ENCODE assay signal across 9 cellular contexts in genomic region chr17:6753006-6753445, GRCh38. TPM values are rescaled to one million over a fixed set of nuclear protein-coding genes. Genes with fewer than 3 reads are reported as not detected.
DNase-seq lines count a peak whose midpoint lies in the region; ATAC-seq and TF ChIP-seq lines count a peak whose summit lies in the region.
"Had no signal": no experiment of that assay in that cellular context is flagged by ENCODE, and none has a peak within 500 bp of the region (broad histone marks: within the 10 kb centered on the region; RNA-seq: fewer than 3 reads in every experiment).

No MANE protein-coding gene starts in this region.

- H3K27ac Mint-ChIP-seq in T-helper 2 cell treated with Interferon-gamma antibody and Interleukin-4, amounts not matched to agents 5 μg/mL and 100 μg/mL, for 36 hours, result no peak overlapping the region
- peak overlapping the region; percentile 57 for H3K27ac Mint-ChIP-seq in activated CD4-positive, alpha-beta T cell treated with anti-CD3 and anti-CD28 coated beads, Interleukin-2, amount 10 ng/mL, durations not matched to agents 24 days and 14 days

- H3K27ac ChIP-seq in tibial nerve, result peak overlapping the region; percentile 37 to 93 (median 77)

- no peak overlapping the region for H3K4me3 ChIP-seq in tibial nerve

- H3K27me3 ChIP-seq in tibial nerve, result no peaks in the 10 kb centered on the region

- H3K4me3 Mint-ChIP-seq in T-helper 2 cell treated with Interferon-gamma antibody and Interleukin-4, amounts not matched to agents 5 μg/mL and 100 μg/mL, for 36 hours, result no peak overlapping the region
- peak overlapping the region; percentile 17 for H3K4me3 Mint-ChIP-seq in activated CD4-positive, alpha-beta T cell treated with anti-CD3 and anti-CD28 coated beads, Interleukin-2, amount 10 ng/mL, durations not matched to agents 24 days and 14 days

- peak in 1 of 2 donors; percentile 30 for TF ChIP-seq EP300 in tibial nerve (IDR thresholded peaks at IDR 0.05)

- DNase-seq in T-helper 2 cell, result peak in 3 of 5 experiments; percentile 7 to 65 (median 30)
- no peak for DNase-seq in T-helper 2 cell treated with Interferon-gamma antibody and Interleukin-4, amounts not matched to agents 5 μg/mL and 100 μg/mL, for 36 hours (ENCODE audit: low spot score)
- no peak for DNase-seq in activated CD4-positive, alpha-beta T cell treated with anti-CD3 and anti-CD28 coated beads, Interleukin-2, amount 10 ng/mL, durations not matched to agents 24 days and 14 days
- peak; percentile 27 for DNase-seq in epidermal melanocyte (ENCODE audit: insufficient read length, low spot score)
- peak; percentile 90 for DNase-seq in myocyte (ENCODE audit: low read depth)
- peak in 1 of 2 donors; percentile 33 for DNase-seq in tibial nerve (ENCODE audit: low spot score in 2 of 2)
- no peak for DNase-seq in NCI-H1930 (lab: John Stamatoyannopoulos, UW)

- H3K9me3 ChIP-seq in tibial nerve, result no peaks in the 10 kb centered on the region

- 11 to 20% methylated on average over 9 of the region's 9 CpGs for WGBS in tibial nerve, 2 donors

- peaks cover 0 to under 1% (median 0%) of the 10 kb centered on the region in 3 donors for H3K36me3 ChIP-seq in tibial nerve

- no peak for TF ChIP-seq POLR2A in tibial nerve (IDR thresholded peaks at IDR 0.05)

- no peak for ATAC-seq in HG02623 (IDR thresholded peaks at IDR 0.05; ENCODE audit: unreplicated experiment)

- H3K4me1 ChIP-seq in tibial nerve, result peaks cover 0 to 57% (median 30%) of the 10 kb centered on the region in 4 donors

- peaks cover 17% of the 10 kb centered on the region for H3K36me3 Mint-ChIP-seq in T-helper 2 cell treated with Interferon-gamma antibody and Interleukin-4, amounts not matched to agents 5 μg/mL and 100 μg/mL, for 36 hours (ENCODE audit: low read depth)
- H3K36me3 Mint-ChIP-seq in activated CD4-positive, alpha-beta T cell treated with anti-CD3 and anti-CD28 coated beads, Interleukin-2, amount 10 ng/mL, durations not matched to agents 24 days and 14 days (ENCODE audit: low read depth), result peaks cover 11% of the 10 kb centered on the region

- no peak for TF ChIP-seq CTCF in tibial nerve (IDR thresholded peaks at IDR 0.05)

- intact Hi-C loops in activated CD4-positive, alpha-beta T cell treated with anti-CD3 and anti-CD28 coated beads, Interleukin-2, amount 10 ng/mL, durations not matched to agents 24 days and 14 days (cut with micrococcal nuclease), result loop anchor here (10.0 kb wide), 2 partner anchors 88 to 262 kb away; partner anchors contain the start of gene RNASEK

- peaks cover 11% of the 10 kb centered on the region for H3K27me3 Mint-ChIP-seq in T-helper 2 cell treated with Interferon-gamma antibody and Interleukin-4, amounts not matched to agents 5 μg/mL and 100 μg/mL, for 36 hours (ENCODE audit: low read depth)
- H3K27me3 Mint-ChIP-seq in activated CD4-positive, alpha-beta T cell treated with anti-CD3 and anti-CD28 coated beads, Interleukin-2, amount 10 ng/mL, durations not matched to agents 24 days and 14 days, result peaks cover 17% of the 10 kb centered on the region

- H3K9me3 Mint-ChIP-seq in T-helper 2 cell treated with Interferon-gamma antibody and Interleukin-4, amounts not matched to agents 5 μg/mL and 100 μg/mL, for 36 hours, result no peaks in the 10 kb centered on the region
- no peaks in the 10 kb centered on the region for H3K9me3 Mint-ChIP-seq in activated CD4-positive, alpha-beta T cell treated with anti-CD3 and anti-CD28 coated beads, Interleukin-2, amount 10 ng/mL, durations not matched to agents 24 days and 14 days

- peaks cover 36% of the 10 kb centered on the region for H3K4me1 Mint-ChIP-seq in T-helper 2 cell treated with Interferon-gamma antibody and Interleukin-4, amounts not matched to agents 5 μg/mL and 100 μg/mL, for 36 hours (ENCODE audit: low read depth)
- H3K4me1 Mint-ChIP-seq in activated CD4-positive, alpha-beta T cell treated with anti-CD3 and anti-CD28 coated beads, Interleukin-2, amount 10 ng/mL, durations not matched to agents 24 days and 14 days, result peaks cover 38% of the 10 kb centered on the region

RNA-seq across cellular contexts. Expression of gene XAF1, which starts 2.8 kb away (rescaled TPM):
- total RNA-seq in activated CD4-positive, alpha-beta T cell treated with anti-CD3 and anti-CD28 coated beads, Interleukin-2, amount 10 ng/mL, durations not matched to agents 24 days and 14 days, result 34.1 and 37.6 TPM in 2 replicates
- total RNA-seq in myocyte (6.8 and 9.7 TPM in 2 replicates), tibial nerve (10 to 100 TPM; 25.2 to 50.3 (median 45.6) TPM)
- polyA plus RNA-seq in myocyte (2012), result 14.1 TPM

RNA-seq across cellular contexts. Expression of gene FBXO39, which starts 23.0 kb away (rescaled TPM):
- total RNA-seq in activated CD4-positive, alpha-beta T cell treated with anti-CD3 and anti-CD28 coated beads, Interleukin-2, amount 10 ng/mL, durations not matched to agents 24 days and 14 days, result 0.26 and 0.36 TPM in 2 replicates
- total RNA-seq in myocyte (not detected in 2 replicates), tibial nerve (under 1 TPM in 2 of 4 donors, not detected in 2; 0.20 to 0.21 TPM)
- polyA plus RNA-seq in myocyte (2012), result 0.11 TPM
- total RNA-seq: activated CD8-positive, alpha-beta memory T cell treated with anti-CD3 and anti-CD28 coated beads for 36 hours had no signal

RNA-seq across cellular contexts. Expression of gene SLC13A5, which starts 39.9 kb away (rescaled TPM):
- total RNA-seq in activated CD4-positive, alpha-beta T cell treated with anti-CD3 and anti-CD28 coated beads, Interleukin-2, amount 10 ng/mL, durations not matched to agents 24 days and 14 days, result not detected in 2 replicates
- total RNA-seq in myocyte (not detected in 2 replicates), tibial nerve (not detected)
- not detected for polyA plus RNA-seq in myocyte (2012)
- total RNA-seq: activated CD8-positive, alpha-beta memory T cell treated with anti-CD3 and anti-CD28 coated beads for 36 hours had no signal

Comparison
In these comparisons a context has a peak if more than half of its experiments do, and no peak if none do; other contexts are left out.
1. DNase-seq: peak in T-helper 2 cell (3 of 5), epidermal melanocyte (single experiment) and myocyte (single experiment); none in T-helper 2 cell treated with Interferon-gamma antibody and Interleukin-4, amounts not matched to agents 5 μg/mL and 100 μg/mL, for 36 hours (single experiment), activated CD4-positive, alpha-beta T cell treated with anti-CD3 and anti-CD28 coated beads, Interleukin-2, amount 10 ng/mL, durations not matched to agents 24 days and 14 days (single experiment) and NCI-H1930 (0 of 2).